ENCODE assay signal across 8 cellular contexts in the genomic region with DNA sequence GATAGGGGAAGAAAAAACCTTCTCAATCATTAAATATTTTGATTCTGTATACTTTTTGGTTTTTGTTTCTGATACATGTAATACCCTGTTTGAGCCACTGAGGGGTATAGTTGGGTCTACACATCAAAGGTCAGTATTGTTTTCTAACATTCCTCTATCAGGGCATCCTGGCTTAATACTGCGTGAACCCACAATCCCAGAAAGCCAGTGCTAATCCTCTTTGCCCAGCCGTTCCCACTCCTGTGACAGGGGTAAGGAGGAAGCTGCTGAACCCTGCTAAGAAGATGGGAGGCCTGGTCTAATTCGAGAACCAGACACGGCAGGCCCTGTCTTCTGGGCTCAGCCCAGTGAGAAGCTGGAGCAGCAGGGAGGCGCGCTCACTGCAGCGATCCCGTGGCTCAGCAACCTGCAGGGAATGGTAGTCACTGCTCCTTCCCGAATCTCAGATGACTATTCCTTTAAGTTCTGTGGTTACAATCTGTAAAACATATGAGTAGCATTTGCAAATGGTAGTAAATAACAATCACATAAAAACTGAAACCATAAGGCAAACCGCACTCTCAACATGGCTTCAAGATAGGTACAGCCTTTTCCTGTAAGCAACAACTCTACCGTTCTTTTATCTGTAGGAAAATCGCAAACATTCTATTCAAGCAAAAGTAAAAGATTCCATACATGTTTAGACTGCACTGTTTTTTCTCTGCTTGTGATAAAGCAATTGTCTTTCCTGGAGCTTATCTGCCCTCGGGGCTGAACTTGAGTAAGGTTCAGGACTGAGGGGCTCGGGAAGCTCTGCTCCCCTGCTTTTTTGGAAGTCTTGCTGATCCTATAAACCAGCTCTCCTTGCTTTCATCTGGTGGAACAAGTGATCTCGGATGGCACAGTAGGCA.
A peak's percentile ranks its signal among the peaks of the same experiment; 100 is the strongest.
DNase-seq lines count a peak whose midpoint lies in the region; ATAC-seq and TF ChIP-seq lines count a peak whose summit lies in the region.

No MANE protein-coding gene starts in this region.

- H3K9me3 ChIP-seq in osteoblast (ENCODE audit: low read depth, low read length) (no peaks in the 10 kb centered on the region), stomach (no peaks in the 10 kb centered on the region)

- H3K9me3 Mint-ChIP-seq in T-helper 2 cell treated with Interferon-gamma antibody and Interleukin-4, amounts not matched to agents 5 μg/mL and 100 μg/mL, for 36 hours, result no peaks in the 10 kb centered on the region

- no peak for DNase-seq in T-helper 2 cell treated with Interferon-gamma antibody and Interleukin-4, amounts not matched to agents 5 μg/mL and 100 μg/mL, for 36 hours (ENCODE audit: low spot score)
- DNase-seq in foreskin melanocyte (peak; percentile 58), osteoblast (ENCODE audit: insufficient read length, low spot score, missing footprints) (peak; percentile 43), SHP77 treated with DMSO at 0.1 percent for 48 hours (lab: John Stamatoyannopoulos, UW) (no peak), stomach (no peak)
- no peak for DNase-seq in effector CD4-positive, alpha-beta T cell

- peaks cover 3% of the 10 kb centered on the region for H3K4me1 Mint-ChIP-seq in T-helper 2 cell treated with Interferon-gamma antibody and Interleukin-4, amounts not matched to agents 5 μg/mL and 100 μg/mL, for 36 hours (ENCODE audit: low read depth)

- no peak overlapping the region for H3K4me3 ChIP-seq in GM12875 (ENCODE audit: low read depth, low read length)
- H3K4me3 ChIP-seq in osteoblast (ENCODE audit: insufficient read depth, low read length), result no peak overlapping the region
- H3K4me3 ChIP-seq in stomach, result peak overlapping the region in 1 of 4 donors; percentile 4

- no peak overlapping the region for H3K4me2 ChIP-seq in osteoblast (ENCODE audit: insufficient read depth, low read length)

- no peak for TF ChIP-seq EP300 in stomach (IDR thresholded peaks at IDR 0.05)

- intact Hi-C loops in stomach (cut with DNase I; ENCODE audit: low total_unique reads), result no loop called here

- H3K27ac ChIP-seq in osteoblast (ENCODE audit: low read depth, low read length) (no peak overlapping the region), stomach (no peak overlapping the region)

- H3K4me3 Mint-ChIP-seq in T-helper 2 cell treated with Interferon-gamma antibody and Interleukin-4, amounts not matched to agents 5 μg/mL and 100 μg/mL, for 36 hours, result peak overlapping the region; percentile 51

- TF ChIP-seq CTCF in GM12875 (IDR thresholded peaks at IDR 0.05; ENCODE audit: borderline replicate concordance, insufficient read depth, low read depth, low read length) (0 out of 2 replicates have a peak, but pooled peaks have one; percentile 3), osteoblast (IDR thresholded peaks at IDR 0.05; ENCODE audit: extremely low read depth, low read depth, low read length) (no peak), stomach (IDR thresholded peaks at IDR 0.05) (peak in 1 of 7 experiments; percentile 7)

- no peaks in the 10 kb centered on the region for H3K4me1 ChIP-seq in osteoblast (ENCODE audit: insufficient read depth, low read length)
- no peaks in the 10 kb centered on the region for H3K4me1 ChIP-seq in stomach

- no peak overlapping the region for H2AFZ ChIP-seq in osteoblast (ENCODE audit: low read length)

- H3K27me3 ChIP-seq in osteoblast (ENCODE audit: insufficient read depth, low read length) (no peaks in the 10 kb centered on the region), stomach (no peaks in the 10 kb centered on the region)

- H3K27ac Mint-ChIP-seq in T-helper 2 cell treated with Interferon-gamma antibody and Interleukin-4, amounts not matched to agents 5 μg/mL and 100 μg/mL, for 36 hours, result peak overlapping the region; percentile 75

- 29 to 44% (median 33%) methylated on average over 12 to 15 of the region's 15 CpGs for WGBS in stomach, 5 donors

- no peaks in the 10 kb centered on the region for H3K27me3 Mint-ChIP-seq in T-helper 2 cell treated with Interferon-gamma antibody and Interleukin-4, amounts not matched to agents 5 μg/mL and 100 μg/mL, for 36 hours (ENCODE audit: low read depth)

- no peak for TF ChIP-seq POLR2A in stomach (IDR thresholded peaks at IDR 0.05)

- H4K20me1 ChIP-seq in osteoblast (ENCODE audit: insufficient read depth, low read length), result no peaks in the 10 kb centered on the region

- H3K36me3 Mint-ChIP-seq in T-helper 2 cell treated with Interferon-gamma antibody and Interleukin-4, amounts not matched to agents 5 μg/mL and 100 μg/mL, for 36 hours (ENCODE audit: low read depth), result no peaks in the 10 kb centered on the region

- H3K79me2 ChIP-seq in osteoblast (ENCODE audit: insufficient read depth, low read length), result no peaks in the 10 kb centered on the region

- peak; percentile 96 for ATAC-seq in HG02938 (IDR thresholded peaks at IDR 0.05; ENCODE audit: unreplicated experiment)

- H3K36me3 ChIP-seq in osteoblast (ENCODE audit: insufficient read depth, low read length), result no peaks in the 10 kb centered on the region
- H3K36me3 ChIP-seq in stomach, result no peaks in the 10 kb centered on the region

Comparison
In these comparisons a context has a peak if more than half of its experiments do, and no peak if none do; other contexts are left out.
1. DNase-seq: peak in foreskin melanocyte (single experiment) and osteoblast (single experiment); none in T-helper 2 cell treated with Interferon-gamma antibody and Interleukin-4, amounts not matched to agents 5 μg/mL and 100 μg/mL, for 36 hours (single experiment), effector CD4-positive, alpha-beta T cell (single experiment), SHP77 treated with DMSO at 0.1 percent for 48 hours (single experiment) and stomach (single experiment).